1 cellular context compared by ENCODE assay signal in the genomic region with DNA sequence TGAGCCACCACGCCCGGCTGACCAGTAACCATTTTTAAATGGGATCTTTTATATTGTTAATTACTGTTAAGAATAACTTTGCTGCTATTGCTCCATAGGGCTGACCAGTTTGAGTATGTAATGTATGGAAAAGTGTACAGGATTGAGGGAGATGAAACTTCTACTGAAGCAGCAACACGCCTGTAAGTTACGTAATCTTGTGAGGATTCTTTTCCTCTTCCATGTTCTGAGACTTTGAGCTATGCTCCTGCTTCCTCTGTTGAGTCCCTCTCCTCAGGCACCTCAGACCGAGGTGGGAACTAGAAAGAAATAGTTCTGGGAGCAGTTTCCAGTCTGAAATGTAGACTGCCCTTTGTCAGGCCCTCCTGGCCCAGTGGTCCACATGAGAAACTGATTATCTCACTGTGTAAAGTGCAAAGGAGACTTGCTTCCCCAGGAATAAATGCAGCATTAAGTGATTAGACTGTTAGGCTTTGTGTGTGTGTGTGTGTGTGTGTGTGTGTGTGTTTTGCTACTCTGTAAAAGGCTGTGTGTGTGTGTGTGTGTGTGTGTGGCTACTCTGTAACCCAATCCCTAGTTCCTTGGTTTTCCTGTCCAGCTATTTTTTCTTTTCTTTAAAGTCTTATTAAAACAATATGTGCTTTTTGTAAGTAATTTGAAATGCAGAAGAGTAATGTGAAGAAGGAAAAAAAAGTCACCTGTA.
TF ChIP-seq lines count a peak whose summit lies in the region.

No MANE protein-coding gene starts in this region.

TF ChIP-seq in HepG2, 621 proteins besides CTCF, POLR2A, EP300 and RAD21 (continued from another document and continues in another):
- TF ChIP-seq, protein P1, sequence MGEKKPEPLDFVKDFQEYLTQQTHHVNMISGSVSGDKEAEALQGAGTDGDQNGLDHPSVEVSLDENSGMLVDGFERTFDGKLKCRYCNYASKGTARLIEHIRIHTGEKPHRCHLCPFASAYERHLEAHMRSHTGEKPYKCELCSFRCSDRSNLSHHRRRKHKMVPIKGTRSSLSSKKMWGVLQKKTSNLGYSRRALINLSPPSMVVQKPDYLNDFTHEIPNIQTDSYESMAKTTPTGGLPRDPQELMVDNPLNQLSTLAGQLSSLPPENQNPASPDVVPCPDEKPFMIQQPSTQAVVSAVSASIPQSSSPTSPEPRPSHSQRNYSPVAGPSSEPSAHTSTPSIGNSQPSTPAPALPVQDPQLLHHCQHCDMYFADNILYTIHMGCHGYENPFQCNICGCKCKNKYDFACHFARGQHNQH (CRISPR knock-in tag; IDR thresholded peaks at IDR 0.05) = no peak
- TF ChIP-seq FOXJ3 (CRISPR knock-in tag; IDR thresholded peaks at IDR 0.05; ENCODE audit: borderline replicate concordance) (no peak), IKZF1 (IDR thresholded peaks at IDR 0.05) (no peak), MIXL1 (CRISPR knock-in tag; IDR thresholded peaks at IDR 0.05) (0 out of 2 replicates have a peak, but pooled peaks have one; percentile 28), SIN3A (IDR thresholded peaks at IDR 0.05; ENCODE audit: borderline replicate concordance, low read depth, low read length) (no peak), ZNF746 (CRISPR knock-in tag; IDR thresholded peaks at IDR 0.05) (no peak), ASH2L (IDR thresholded peaks at IDR 0.05; ENCODE audit: insufficient read length, low read depth, low read length) (no peak), HNRNPLL (IDR thresholded peaks at IDR 0.05; ENCODE audit: low read depth, low read length, poor library complexity, severe bottlenecking) (no peak), RFXAP (CRISPR knock-in tag; IDR thresholded peaks at IDR 0.05; ENCODE audit: borderline replicate concordance) (no peak), AGO2 (optimal IDR thresholded peaks at IDR 0.05; ENCODE audit: low read depth, low read length) (no peak), KLF13 (CRISPR knock-in tag; IDR thresholded peaks at IDR 0.05) (no peak), ZFP90 (CRISPR knock-in tag; IDR thresholded peaks at IDR 0.05; ENCODE audit: borderline replicate concordance) (no peak), NFKBIZ (CRISPR knock-in tag; IDR thresholded peaks at IDR 0.05) (no peak), PCBP1 (IDR thresholded peaks at IDR 0.05; ENCODE audit: borderline replicate concordance, low read depth, low read length) (no peak), FOXA3 (CRISPR knock-in tag; IDR thresholded peaks at IDR 0.05) (no peak), ZNF782 (CRISPR knock-in tag; IDR thresholded peaks at IDR 0.05; ENCODE audit: borderline replicate concordance) (no peak), ZNF263 (CRISPR knock-in tag; IDR thresholded peaks at IDR 0.05) (no peak), ZNF431 (CRISPR knock-in tag; IDR thresholded peaks at IDR 0.05; ENCODE audit: borderline replicate concordance, low read depth) (no peak), HNRNPUL1 (IDR thresholded peaks at IDR 0.05; ENCODE audit: low read depth, low read length) (no peak), TGIF2 (CRISPR knock-in tag; IDR thresholded peaks at IDR 0.05) (no peak), ZNF143 (CRISPR knock-in tag; IDR thresholded peaks at IDR 0.05) (no peak), PHF21A (CRISPR knock-in tag; IDR thresholded peaks at IDR 0.05) (peak; percentile 67), MZF1 (CRISPR knock-in tag; IDR thresholded peaks at IDR 0.05; ENCODE audit: borderline replicate concordance) (no peak), RFXANK (CRISPR knock-in tag; IDR thresholded peaks at IDR 0.05) (no peak), STAT5B (CRISPR knock-in tag; IDR thresholded peaks at IDR 0.05) (no peak), ELF3 (CRISPR knock-in tag; IDR thresholded peaks at IDR 0.05) (no peak), DNMT3B (CRISPR knock-in tag; conservative IDR thresholded peaks at IDR 0.05) (no peak), RFX3 (CRISPR knock-in tag; IDR thresholded peaks at IDR 0.05) (no peak), ZNF225 (CRISPR knock-in tag; IDR thresholded peaks at IDR 0.05) (no peak), ZZZ3 (CRISPR knock-in tag; IDR thresholded peaks at IDR 0.05; ENCODE audit: borderline replicate concordance) (no peak), AKAP8 (CRISPR knock-in tag; IDR thresholded peaks at IDR 0.05) (no peak)
- TF ChIP-seq, protein P2, sequence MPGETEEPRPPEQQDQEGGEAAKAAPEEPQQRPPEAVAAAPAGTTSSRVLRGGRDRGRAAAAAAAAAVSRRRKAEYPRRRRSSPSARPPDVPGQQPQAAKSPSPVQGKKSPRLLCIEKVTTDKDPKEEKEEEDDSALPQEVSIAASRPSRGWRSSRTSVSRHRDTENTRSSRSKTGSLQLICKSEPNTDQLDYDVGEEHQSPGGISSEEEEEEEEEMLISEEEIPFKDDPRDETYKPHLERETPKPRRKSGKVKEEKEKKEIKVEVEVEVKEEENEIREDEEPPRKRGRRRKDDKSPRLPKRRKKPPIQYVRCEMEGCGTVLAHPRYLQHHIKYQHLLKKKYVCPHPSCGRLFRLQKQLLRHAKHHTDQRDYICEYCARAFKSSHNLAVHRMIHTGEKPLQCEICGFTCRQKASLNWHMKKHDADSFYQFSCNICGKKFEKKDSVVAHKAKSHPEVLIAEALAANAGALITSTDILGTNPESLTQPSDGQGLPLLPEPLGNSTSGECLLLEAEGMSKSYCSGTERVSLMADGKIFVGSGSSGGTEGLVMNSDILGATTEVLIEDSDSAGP (CRISPR knock-in tag; IDR thresholded peaks at IDR 0.05; ENCODE audit: borderline replicate concordance) = no peak
- TF ChIP-seq, protein P3, sequence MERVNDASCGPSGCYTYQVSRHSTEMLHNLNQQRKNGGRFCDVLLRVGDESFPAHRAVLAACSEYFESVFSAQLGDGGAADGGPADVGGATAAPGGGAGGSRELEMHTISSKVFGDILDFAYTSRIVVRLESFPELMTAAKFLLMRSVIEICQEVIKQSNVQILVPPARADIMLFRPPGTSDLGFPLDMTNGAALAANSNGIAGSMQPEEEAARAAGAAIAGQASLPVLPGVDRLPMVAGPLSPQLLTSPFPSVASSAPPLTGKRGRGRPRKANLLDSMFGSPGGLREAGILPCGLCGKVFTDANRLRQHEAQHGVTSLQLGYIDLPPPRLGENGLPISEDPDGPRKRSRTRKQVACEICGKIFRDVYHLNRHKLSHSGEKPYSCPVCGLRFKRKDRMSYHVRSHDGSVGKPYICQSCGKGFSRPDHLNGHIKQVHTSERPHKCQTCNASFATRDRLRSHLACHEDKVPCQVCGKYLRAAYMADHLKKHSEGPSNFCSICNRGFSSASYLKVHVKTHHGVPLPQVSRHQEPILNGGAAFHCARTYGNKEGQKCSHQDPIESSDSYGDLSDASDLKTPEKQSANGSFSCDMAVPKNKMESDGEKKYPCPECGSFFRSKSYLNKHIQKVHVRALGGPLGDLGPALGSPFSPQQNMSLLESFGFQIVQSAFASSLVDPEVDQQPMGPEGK (CRISPR knock-in tag; IDR thresholded peaks at IDR 0.05) = 0 out of 2 replicates have a peak, but pooled peaks have one; percentile 35
- TF ChIP-seq, protein P4, sequence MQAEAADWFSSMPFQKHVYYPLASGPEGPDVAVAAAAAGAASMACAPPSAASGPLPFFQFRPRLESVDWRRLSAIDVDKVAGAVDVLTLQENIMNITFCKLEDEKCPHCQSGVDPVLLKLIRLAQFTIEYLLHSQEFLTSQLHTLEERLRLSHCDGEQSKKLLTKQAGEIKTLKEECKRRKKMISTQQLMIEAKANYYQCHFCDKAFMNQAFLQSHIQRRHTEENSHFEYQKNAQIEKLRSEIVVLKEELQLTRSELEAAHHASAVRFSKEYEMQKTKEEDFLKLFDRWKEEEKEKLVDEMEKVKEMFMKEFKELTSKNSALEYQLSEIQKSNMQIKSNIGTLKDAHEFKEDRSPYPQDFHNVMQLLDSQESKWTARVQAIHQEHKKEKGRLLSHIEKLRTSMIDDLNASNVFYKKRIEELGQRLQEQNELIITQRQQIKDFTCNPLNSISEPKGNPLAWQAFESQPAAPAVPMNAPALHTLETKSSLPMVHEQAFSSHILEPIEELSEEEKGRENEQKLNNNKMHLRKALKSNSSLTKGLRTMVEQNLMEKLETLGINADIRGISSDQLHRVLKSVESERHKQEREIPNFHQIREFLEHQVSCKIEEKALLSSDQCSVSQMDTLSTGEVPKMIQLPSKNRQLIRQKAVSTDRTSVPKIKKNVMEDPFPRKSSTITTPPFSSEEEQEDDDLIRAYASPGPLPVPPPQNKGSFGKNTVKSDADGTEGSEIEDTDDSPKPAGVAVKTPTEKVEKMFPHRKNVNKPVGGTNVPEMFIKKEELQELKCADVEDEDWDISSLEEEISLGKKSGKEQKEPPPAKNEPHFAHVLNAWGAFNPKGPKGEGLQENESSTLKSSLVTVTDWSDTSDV (CRISPR knock-in tag; IDR thresholded peaks at IDR 0.05) = no peak
- TF ChIP-seq, protein P5, sequence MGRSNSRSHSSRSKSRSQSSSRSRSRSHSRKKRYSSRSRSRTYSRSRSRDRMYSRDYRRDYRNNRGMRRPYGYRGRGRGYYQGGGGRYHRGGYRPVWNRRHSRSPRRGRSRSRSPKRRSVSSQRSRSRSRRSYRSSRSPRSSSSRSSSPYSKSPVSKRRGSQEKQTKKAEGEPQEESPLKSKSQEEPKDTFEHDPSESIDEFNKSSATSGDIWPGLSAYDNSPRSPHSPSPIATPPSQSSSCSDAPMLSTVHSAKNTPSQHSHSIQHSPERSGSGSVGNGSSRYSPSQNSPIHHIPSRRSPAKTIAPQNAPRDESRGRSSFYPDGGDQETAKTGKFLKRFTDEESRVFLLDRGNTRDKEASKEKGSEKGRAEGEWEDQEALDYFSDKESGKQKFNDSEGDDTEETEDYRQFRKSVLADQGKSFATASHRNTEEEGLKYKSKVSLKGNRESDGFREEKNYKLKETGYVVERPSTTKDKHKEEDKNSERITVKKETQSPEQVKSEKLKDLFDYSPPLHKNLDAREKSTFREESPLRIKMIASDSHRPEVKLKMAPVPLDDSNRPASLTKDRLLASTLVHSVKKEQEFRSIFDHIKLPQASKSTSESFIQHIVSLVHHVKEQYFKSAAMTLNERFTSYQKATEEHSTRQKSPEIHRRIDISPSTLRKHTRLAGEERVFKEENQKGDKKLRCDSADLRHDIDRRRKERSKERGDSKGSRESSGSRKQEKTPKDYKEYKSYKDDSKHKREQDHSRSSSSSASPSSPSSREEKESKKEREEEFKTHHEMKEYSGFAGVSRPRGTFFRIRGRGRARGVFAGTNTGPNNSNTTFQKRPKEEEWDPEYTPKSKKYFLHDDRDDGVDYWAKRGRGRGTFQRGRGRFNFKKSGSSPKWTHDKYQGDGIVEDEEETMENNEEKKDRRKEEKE (IDR thresholded peaks at IDR 0.05) = no peak
- TF ChIP-seq, protein P6, sequence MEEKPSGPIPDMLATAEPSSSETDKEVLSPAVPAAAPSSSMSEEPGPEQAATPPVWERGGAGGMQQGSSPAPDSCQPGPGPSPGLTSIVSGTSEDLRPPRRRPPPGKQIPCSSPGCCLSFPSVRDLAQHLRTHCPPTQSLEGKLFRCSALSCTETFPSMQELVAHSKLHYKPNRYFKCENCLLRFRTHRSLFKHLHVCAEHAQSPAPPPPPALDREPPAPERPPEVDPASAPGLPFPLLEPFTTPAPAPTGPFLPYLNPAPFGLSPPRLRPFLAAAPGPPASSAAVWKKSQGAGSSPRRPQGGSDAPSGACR (CRISPR knock-in tag; IDR thresholded peaks at IDR 0.05) = no peak
- TF ChIP-seq, protein P7, sequence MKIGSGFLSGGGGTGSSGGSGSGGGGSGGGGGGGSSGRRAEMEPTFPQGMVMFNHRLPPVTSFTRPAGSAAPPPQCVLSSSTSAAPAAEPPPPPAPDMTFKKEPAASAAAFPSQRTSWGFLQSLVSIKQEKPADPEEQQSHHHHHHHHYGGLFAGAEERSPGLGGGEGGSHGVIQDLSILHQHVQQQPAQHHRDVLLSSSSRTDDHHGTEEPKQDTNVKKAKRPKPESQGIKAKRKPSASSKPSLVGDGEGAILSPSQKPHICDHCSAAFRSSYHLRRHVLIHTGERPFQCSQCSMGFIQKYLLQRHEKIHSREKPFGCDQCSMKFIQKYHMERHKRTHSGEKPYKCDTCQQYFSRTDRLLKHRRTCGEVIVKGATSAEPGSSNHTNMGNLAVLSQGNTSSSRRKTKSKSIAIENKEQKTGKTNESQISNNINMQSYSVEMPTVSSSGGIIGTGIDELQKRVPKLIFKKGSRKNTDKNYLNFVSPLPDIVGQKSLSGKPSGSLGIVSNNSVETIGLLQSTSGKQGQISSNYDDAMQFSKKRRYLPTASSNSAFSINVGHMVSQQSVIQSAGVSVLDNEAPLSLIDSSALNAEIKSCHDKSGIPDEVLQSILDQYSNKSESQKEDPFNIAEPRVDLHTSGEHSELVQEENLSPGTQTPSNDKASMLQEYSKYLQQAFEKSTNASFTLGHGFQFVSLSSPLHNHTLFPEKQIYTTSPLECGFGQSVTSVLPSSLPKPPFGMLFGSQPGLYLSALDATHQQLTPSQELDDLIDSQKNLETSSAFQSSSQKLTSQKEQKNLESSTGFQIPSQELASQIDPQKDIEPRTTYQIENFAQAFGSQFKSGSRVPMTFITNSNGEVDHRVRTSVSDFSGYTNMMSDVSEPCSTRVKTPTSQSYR (CRISPR knock-in tag; IDR thresholded peaks at IDR 0.05; ENCODE audit: borderline replicate concordance) = no peak
- TF ChIP-seq, protein P8, sequence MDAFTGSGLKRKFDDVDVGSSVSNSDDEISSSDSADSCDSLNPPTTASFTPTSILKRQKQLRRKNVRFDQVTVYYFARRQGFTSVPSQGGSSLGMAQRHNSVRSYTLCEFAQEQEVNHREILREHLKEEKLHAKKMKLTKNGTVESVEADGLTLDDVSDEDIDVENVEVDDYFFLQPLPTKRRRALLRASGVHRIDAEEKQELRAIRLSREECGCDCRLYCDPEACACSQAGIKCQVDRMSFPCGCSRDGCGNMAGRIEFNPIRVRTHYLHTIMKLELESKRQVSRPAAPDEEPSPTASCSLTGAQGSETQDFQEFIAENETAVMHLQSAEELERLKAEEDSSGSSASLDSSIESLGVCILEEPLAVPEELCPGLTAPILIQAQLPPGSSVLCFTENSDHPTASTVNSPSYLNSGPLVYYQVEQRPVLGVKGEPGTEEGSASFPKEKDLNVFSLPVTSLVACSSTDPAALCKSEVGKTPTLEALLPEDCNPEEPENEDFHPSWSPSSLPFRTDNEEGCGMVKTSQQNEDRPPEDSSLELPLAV (CRISPR knock-in tag; conservative IDR thresholded peaks at IDR 0.05; ENCODE audit: low read depth) = no peak
- TF ChIP-seq, protein P9, sequence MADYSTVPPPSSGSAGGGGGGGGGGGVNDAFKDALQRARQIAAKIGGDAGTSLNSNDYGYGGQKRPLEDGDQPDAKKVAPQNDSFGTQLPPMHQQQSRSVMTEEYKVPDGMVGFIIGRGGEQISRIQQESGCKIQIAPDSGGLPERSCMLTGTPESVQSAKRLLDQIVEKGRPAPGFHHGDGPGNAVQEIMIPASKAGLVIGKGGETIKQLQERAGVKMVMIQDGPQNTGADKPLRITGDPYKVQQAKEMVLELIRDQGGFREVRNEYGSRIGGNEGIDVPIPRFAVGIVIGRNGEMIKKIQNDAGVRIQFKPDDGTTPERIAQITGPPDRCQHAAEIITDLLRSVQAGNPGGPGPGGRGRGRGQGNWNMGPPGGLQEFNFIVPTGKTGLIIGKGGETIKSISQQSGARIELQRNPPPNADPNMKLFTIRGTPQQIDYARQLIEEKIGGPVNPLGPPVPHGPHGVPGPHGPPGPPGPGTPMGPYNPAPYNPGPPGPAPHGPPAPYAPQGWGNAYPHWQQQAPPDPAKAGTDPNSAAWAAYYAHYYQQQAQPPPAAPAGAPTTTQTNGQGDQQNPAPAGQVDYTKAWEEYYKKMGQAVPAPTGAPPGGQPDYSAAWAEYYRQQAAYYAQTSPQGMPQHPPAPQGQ (CRISPR knock-in tag; IDR thresholded peaks at IDR 0.05; ENCODE audit: borderline replicate concordance) = no peak
